ENCODE assay signal across 26 cellular contexts in the genomic region with DNA sequence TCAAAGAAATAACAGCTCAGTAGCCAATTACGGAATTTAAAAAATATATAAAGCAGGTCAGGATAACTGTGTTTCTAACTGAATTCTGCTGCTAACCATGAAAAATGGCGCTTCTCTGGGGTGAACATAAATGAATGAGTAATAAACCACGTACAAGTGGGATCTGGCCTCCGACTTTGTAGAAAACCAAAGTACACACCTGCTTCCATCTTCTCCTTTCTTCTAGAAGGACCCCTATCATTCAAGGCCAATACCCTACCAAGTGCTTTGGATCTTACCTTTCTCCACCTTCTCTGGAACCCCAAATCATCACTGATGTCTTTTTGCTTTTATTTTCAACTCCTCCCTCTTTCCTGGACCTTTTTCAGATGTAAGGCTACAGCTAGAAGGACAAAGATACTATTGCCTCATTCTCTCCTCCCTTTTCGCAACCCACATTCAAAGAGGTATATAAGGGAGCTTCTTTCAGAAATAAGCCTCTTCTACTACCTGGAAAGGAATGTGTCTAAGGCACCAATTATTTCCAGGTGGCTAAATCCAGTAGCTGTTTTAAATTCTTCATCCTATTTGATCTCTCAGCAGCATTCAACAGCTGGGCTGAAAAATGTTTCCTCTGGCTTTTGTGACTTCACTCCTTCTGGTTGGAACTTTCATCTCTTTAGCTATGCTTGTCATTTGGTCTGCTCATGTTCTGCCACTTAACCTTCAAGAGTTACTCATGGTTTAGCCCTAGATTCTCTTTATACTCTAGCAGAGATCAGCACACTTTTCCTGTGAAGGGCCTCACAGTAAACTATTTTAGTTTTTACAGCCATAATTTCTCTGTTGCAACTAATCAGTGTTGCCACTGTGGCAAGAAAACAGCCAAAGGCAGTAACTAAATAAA. TPM values are rescaled to one million over a fixed set of nuclear protein-coding genes. Genes with fewer than 3 reads are reported as not detected.
A peak's percentile ranks its signal among the peaks of the same experiment; 100 is the strongest.
DNase-seq lines count a peak whose midpoint lies in the region; ATAC-seq, FAIRE-seq and TF ChIP-seq lines count a peak whose summit lies in the region.
"Had no signal": no experiment of that assay in that cellular context is flagged by ENCODE, and none has a peak within 500 bp of the region (broad histone marks: within the 10 kb centered on the region; RNA-seq: fewer than 3 reads in every experiment).

No MANE protein-coding gene starts in this region.

- no peak overlapping the region for H2AFZ ChIP-seq in HepG2 (ENCODE audit: low read length)

- intact Hi-C loops in HepG2 (cut with micrococcal nuclease; ENCODE audit: unreplicated experiment): no loop called here

- H3K36me3 ChIP-seq in HepG2 (replicated peaks in 1 of 2; ENCODE audit: control insufficient read depth in 1 of 2, insufficient read depth in 2 of 2, low read length in 2 of 2) (peaks cover 3 to 17% of the 10 kb centered on the region in 2 experiments; a peak in 2 of 5 replicates), right atrium auricular region (peaks cover 43% of the 10 kb centered on the region)

- H3K27ac ChIP-seq in HepG2 (ENCODE audit: extremely low read length, insufficient read depth, low read length) (no peak overlapping the region), right atrium auricular region (no peak overlapping the region)
- H3K27ac ChIP-seq: C4-2B, heart left ventricle had no signal

- 88% methylated on average over 5 of the region's 5 CpGs for WGBS in HepG2 (ENCODE audit: low lambda C conversion rate)

- no peak overlapping the region for H3K4me3 Mint-ChIP-seq in activated naive CD4-positive, alpha-beta T cell treated with anti-CD3 and anti-CD28 coated beads, Interleukin-2, amount 50 U/mL, for 24 hours
- H3K4me3 Mint-ChIP-seq in activated naive CD4-positive, alpha-beta T cell treated with anti-CD3 and anti-CD28 coated beads, Interleukin-2, amount 10 ng/mL, durations not matched to agents 7 days and 5 days: no peak overlapping the region
- no peak overlapping the region for H3K4me3 Mint-ChIP-seq in activated CD8-positive, alpha-beta T cell treated with anti-CD3 and anti-CD28 coated beads, Interleukin-2, amount 10 ng/mL, durations not matched to agents 7 days and 5 days

- CTCF ChIA-PET in activated naive CD4-positive, alpha-beta T cell treated with anti-CD3 and anti-CD28 coated beads, Interleukin-2, amount 10 ng/mL, durations not matched to agents 7 days and 5 days (lab: Charles Lee): no interaction called here
- CTCF ChIA-PET in activated CD8-positive, alpha-beta T cell treated with anti-CD3 and anti-CD28 coated beads, Interleukin-2, amount 10 ng/mL, durations not matched to agents 7 days and 5 days (lab: Charles Lee): no interaction called here
- CTCF ChIA-PET in HepG2 (lab: Yijun Ruan, JAX; ENCODE audit: low intra/inter-chr PET ratio, low total read pairs): no interaction called here

- H3K27me3 ChIP-seq in HepG2 (ENCODE audit: control insufficient read depth in 1 of 2, insufficient read depth in 2 of 2, low read length in 2 of 2): no peaks in the 10 kb centered on the region
- H3K27me3 ChIP-seq in right atrium auricular region: no peaks in the 10 kb centered on the region
- H3K27me3 ChIP-seq: heart left ventricle had no signal

- no peaks in the 10 kb centered on the region for H3K79me2 ChIP-seq in HepG2 (ENCODE audit: insufficient read depth, low read length)

- H3K4me1 Mint-ChIP-seq in activated naive CD4-positive, alpha-beta T cell treated with anti-CD3 and anti-CD28 coated beads, Interleukin-2, amount 50 U/mL, for 24 hours: no peaks in the 10 kb centered on the region
- H3K4me1 Mint-ChIP-seq in activated naive CD4-positive, alpha-beta T cell treated with anti-CD3 and anti-CD28 coated beads, Interleukin-2, amount 10 ng/mL, durations not matched to agents 7 days and 5 days: no peaks in the 10 kb centered on the region
- H3K4me1 Mint-ChIP-seq in activated CD8-positive, alpha-beta T cell treated with anti-CD3 and anti-CD28 coated beads, Interleukin-2, amount 10 ng/mL, durations not matched to agents 7 days and 5 days (ENCODE audit: low read depth): no peaks in the 10 kb centered on the region

- TF ChIP-seq EP300 in HepG2 (IDR thresholded peaks at IDR 0.05; ENCODE audit: low read depth in 2 of 2, low read length in 2 of 2) (no peak), HepG2 (CRISPR knock-in tag; IDR thresholded peaks at IDR 0.05; ENCODE audit: borderline replicate concordance) (no peak)

- H3K4me3 ChIP-seq in HepG2 (replicated peaks in 1 of 3; ENCODE audit: insufficient read depth in 1 of 3, low read depth in 2 of 3, low read length in 3 of 3): no peak overlapping the region
- H3K4me3 ChIP-seq in right atrium auricular region: no peak overlapping the region
- H3K4me3 ChIP-seq: heart left ventricle had no signal

- H3K4me1 ChIP-seq in HepG2 (ENCODE audit: insufficient read depth, low read length): no peaks in the 10 kb centered on the region
- H3K4me1 ChIP-seq in right atrium auricular region: no peaks in the 10 kb centered on the region
- H3K4me1 ChIP-seq: heart left ventricle had no signal

- H3K27ac Mint-ChIP-seq in activated naive CD4-positive, alpha-beta T cell treated with anti-CD3 and anti-CD28 coated beads, Interleukin-2, amount 50 U/mL, for 24 hours: peak overlapping the region; percentile 52
- H3K27ac Mint-ChIP-seq in activated naive CD4-positive, alpha-beta T cell treated with anti-CD3 and anti-CD28 coated beads, Interleukin-2, amount 10 ng/mL, durations not matched to agents 7 days and 5 days: no peak overlapping the region
- no peak overlapping the region for H3K27ac Mint-ChIP-seq in activated CD8-positive, alpha-beta T cell treated with anti-CD3 and anti-CD28 coated beads, Interleukin-2, amount 10 ng/mL, durations not matched to agents 7 days and 5 days

- ATAC-seq in activated CD8-positive, alpha-beta T cell treated with anti-CD3 and anti-CD28 coated beads, Interleukin-2, amount 10 ng/mL, durations not matched to agents 7 days and 5 days: peak; percentile 25
- ATAC-seq in HepG2: no peak
- ATAC-seq in stimulated activated naive CD8-positive, alpha-beta T cell treated with anti-CD3 and anti-CD28 coated beads, Interleukin-15, Interleukin-2, amounts not matched to agents 100 U/mL and 50 U/mL, for 24 hours: peak; percentile 46

- TF ChIP-seq POLR2A in HepG2 (IDR thresholded peaks at IDR 0.05; ENCODE audit: insufficient read depth in 1 of 2, low read depth in 2 of 2, low read length in 2 of 2): no peak

- no peaks in the 10 kb centered on the region for H3K27me3 Mint-ChIP-seq in activated naive CD4-positive, alpha-beta T cell treated with anti-CD3 and anti-CD28 coated beads, Interleukin-2, amount 50 U/mL, for 24 hours
- no peaks in the 10 kb centered on the region for H3K27me3 Mint-ChIP-seq in activated naive CD4-positive, alpha-beta T cell treated with anti-CD3 and anti-CD28 coated beads, Interleukin-2, amount 10 ng/mL, durations not matched to agents 7 days and 5 days
- no peaks in the 10 kb centered on the region for H3K27me3 Mint-ChIP-seq in activated CD8-positive, alpha-beta T cell treated with anti-CD3 and anti-CD28 coated beads, Interleukin-2, amount 10 ng/mL, durations not matched to agents 7 days and 5 days (ENCODE audit: low read depth)

- H3K9me3 Mint-ChIP-seq in activated naive CD4-positive, alpha-beta T cell treated with anti-CD3 and anti-CD28 coated beads, Interleukin-2, amount 50 U/mL, for 24 hours: peaks cover 14% of the 10 kb centered on the region
- peaks cover 15% of the 10 kb centered on the region for H3K9me3 Mint-ChIP-seq in activated naive CD4-positive, alpha-beta T cell treated with anti-CD3 and anti-CD28 coated beads, Interleukin-2, amount 10 ng/mL, durations not matched to agents 7 days and 5 days
- H3K9me3 Mint-ChIP-seq in activated CD8-positive, alpha-beta T cell treated with anti-CD3 and anti-CD28 coated beads, Interleukin-2, amount 10 ng/mL, durations not matched to agents 7 days and 5 days (ENCODE audit: insufficient read depth): peaks cover 6% of the 10 kb centered on the region

- no peak overlapping the region for H3K9ac ChIP-seq in HepG2 (ENCODE audit: insufficient read depth, low read depth, low read length)
- H3K9ac ChIP-seq: SK-N-SH had no signal

- no peak overlapping the region for H3K4me2 ChIP-seq in HepG2 (ENCODE audit: low read depth, low read length)
- H3K4me2 ChIP-seq: SK-N-SH had no signal

- peaks cover 39% of the 10 kb centered on the region for H3K36me3 Mint-ChIP-seq in activated naive CD4-positive, alpha-beta T cell treated with anti-CD3 and anti-CD28 coated beads, Interleukin-2, amount 50 U/mL, for 24 hours
- H3K36me3 Mint-ChIP-seq in activated naive CD4-positive, alpha-beta T cell treated with anti-CD3 and anti-CD28 coated beads, Interleukin-2, amount 10 ng/mL, durations not matched to agents 7 days and 5 days: peaks cover 33% of the 10 kb centered on the region
- H3K36me3 Mint-ChIP-seq in activated CD8-positive, alpha-beta T cell treated with anti-CD3 and anti-CD28 coated beads, Interleukin-2, amount 10 ng/mL, durations not matched to agents 7 days and 5 days (ENCODE audit: low read depth): peaks cover 34% of the 10 kb centered on the region

- no peak for FAIRE-seq in HepG2 (lab: Jason Lieb, UNC)
- FAIRE-seq: GM12892 had no signal

- H3K9me3 ChIP-seq in HepG2 (ENCODE audit: low read length) (no peaks in the 10 kb centered on the region), right atrium auricular region (peaks cover 0 to 9% of the 10 kb centered on the region in 2 donors)
- H3K9me3 ChIP-seq: SK-N-SH had no signal

- TF ChIP-seq CTCF in HepG2 (CRISPR knock-in tag; IDR thresholded peaks at IDR 0.05): no peak
- no peak for TF ChIP-seq CTCF in right atrium auricular region (IDR thresholded peaks at IDR 0.05)

- no peak for TF ChIP-seq RAD21 in HepG2 (CRISPR knock-in tag; IDR thresholded peaks at IDR 0.05)

- no peak for DNase-seq in activated naive CD4-positive, alpha-beta T cell treated with anti-CD3 and anti-CD28 coated beads, Interleukin-2, amount 10 ng/mL, durations not matched to agents 7 days and 5 days
- DNase-seq in activated CD8-positive, alpha-beta T cell treated with anti-CD3 and anti-CD28 coated beads, Interleukin-2, amount 10 ng/mL, durations not matched to agents 7 days and 5 days: no peak
- DNase-seq in HepG2 (ENCODE audit: low spot score): no peak
- no peak for DNase-seq in stimulated activated naive CD8-positive, alpha-beta T cell treated with anti-CD3 and anti-CD28 coated beads, Interleukin-15, Interleukin-2, amounts not matched to agents 100 U/mL and 50 U/mL, for 24 hours
- no peak for DNase-seq in right atrium auricular region (ENCODE audit: low spot score)
- DNase-seq in NCI-H2227 (lab: John Stamatoyannopoulos, UW; ENCODE audit: unreplicated experiment): no peak
- DNase-seq: activated CD4-positive, alpha-beta T cell treated with anti-CD3 and anti-CD28 coated beads, Interleukin-2, amount 50 U/mL, for 1 hour; activated CD8-positive, alpha-beta memory T cell treated with anti-CD3 and anti-CD28 coated beads, Interleukin-2, amount 50 U/mL, for 48 hours; activated naive CD4-positive, alpha-beta T cell treated with anti-CD3 and anti-CD28 coated beads, Interleukin-2, amount 50 U/mL, for 16 hours; caudate nucleus; dermis blood vessel endothelial cell; heart left ventricle; KG1; kidney glomerular epithelial cell; MV-4-11; NCI-H146; NCI-H2171; NCI-H524 treated with DMSO at 0.1 percent for 48 hours; retina; RPMI8226; SK-N-SH; stimulated activated CD4-positive, alpha-beta T cell treated with anti-CD3 and anti-CD28 coated beads, Interleukin-2, amount 100 ng/mL, for 48 hours; stimulated activated naive CD4-positive, alpha-beta T cell had no signal

- in situ Hi-C loops in HepG2 (cut with HindIII; ENCODE audit: extremely low pct_ligation_motif_present, low pct_unique_long_range_greater_than_20kb): no loop called here

- POLR2A ChIA-PET in activated CD8-positive, alpha-beta T cell treated with anti-CD3 and anti-CD28 coated beads, Interleukin-2, amount 10 ng/mL, durations not matched to agents 7 days and 5 days (lab: Charles Lee): no interaction called here
- POLR2A ChIA-PET in HepG2 (lab: Yijun Ruan, JAX): no interaction called here

- BruUV-seq in HepG2 (replicated peaks; lab: Mats Ljungman, UMichigan): no TSS peak

- no peaks in the 10 kb centered on the region for H4K20me1 ChIP-seq in HepG2 (ENCODE audit: insufficient read depth, low read length)

RNA-seq across cellular contexts. Expression of gene NAMPT, which starts 37.6 kb away (rescaled TPM):
- total RNA-seq in activated CD8-positive, alpha-beta T cell treated with anti-CD3 and anti-CD28 coated beads, Interleukin-2, amount 10 ng/mL, durations not matched to agents 7 days and 5 days: 10 to 100 TPM; 65.5 to 69.3 TPM
- total RNA-seq in HepG2 (2016; rRNA removed; fragmentation: Illumina TruSeq; extraction: Trizol) (67.7 and 105 TPM in 2 replicates), right atrium auricular region (100 to 1,000 TPM; 143 to 194 TPM)
- total RNA-seq in HepG2 (2016; cell fraction: cytosol; rRNA removed; fragmentation: Illumina TruSeq; extraction: Trizol; ENCODE audit: low read depth): 13.0 and 13.4 TPM in 2 replicates
- total RNA-seq in HepG2 (2016; cell fraction: insoluble cytoplasmic fraction; rRNA removed; fragmentation: Illumina TruSeq; extraction: Trizol): 64.2 and 94.5 TPM in 2 replicates
- total RNA-seq in HepG2 (2016; cell fraction: membrane; rRNA removed; fragmentation: Illumina TruSeq; extraction: Trizol): 33.7 and 41.5 TPM in 2 replicates
- total RNA-seq in HepG2 (2016; cell fraction: nucleus; rRNA removed; fragmentation: Illumina TruSeq; extraction: Trizol): 43.1 and 45.4 TPM in 2 replicates
- 10.4 and 15.8 TPM in 2 replicates for polyA plus RNA-seq in HepG2 (2011; rRNA removed)
- polyA plus RNA-seq in HepG2 (2011; cell fraction: cytosol; rRNA removed): 6.9 and 10.2 TPM in 2 replicates
- polyA plus RNA-seq in HepG2 (2011; cell fraction: nucleus; rRNA removed): 4.5 and 9.2 TPM in 2 replicates
- 32.6 and 38.7 TPM in 2 replicates for polyA plus RNA-seq in HepG2 (2012)
- 7.8 and 8.1 TPM in 2 replicates for polyA plus RNA-seq in HepG2 (2016; cell fraction: cytosol; fragmentation: Illumina TruSeq; extraction: Trizol; ENCODE audit: low read depth)
- polyA plus RNA-seq in HepG2 (2016; cell fraction: insoluble cytoplasmic fraction; fragmentation: Illumina TruSeq; extraction: Trizol; ENCODE audit: low read depth): 74.3 and 76.8 TPM in 2 replicates
- polyA plus RNA-seq in HepG2 (2016; cell fraction: membrane; fragmentation: Illumina TruSeq; extraction: Trizol; ENCODE audit: low read depth): 14.5 and 16.2 TPM in 2 replicates
- 23.2 and 29.2 TPM in 2 replicates for polyA plus RNA-seq in HepG2 (2016; cell fraction: nucleus; fragmentation: Illumina TruSeq; extraction: Trizol; ENCODE audit: insufficient read depth, low read depth)
- 7.5 and 29.2 TPM in 2 replicates for polyA minus RNA-seq in HepG2 (2011; rRNA and poly(A)+ RNA removed; ENCODE audit: low replicate concordance)
- 43.6 and 50.5 TPM in 2 replicates for polyA minus RNA-seq in HepG2 (2011; cell fraction: cytosol; rRNA and poly(A)+ RNA removed)
- polyA minus RNA-seq in HepG2 (2011; cell fraction: nucleus; rRNA and poly(A)+ RNA removed): 56.3 and 66.5 TPM in 2 replicates
